In genomic region chr2:41867553-41867952, GRCh38 we compare ENCODE assay signal across 15 cellular contexts.
A peak's percentile ranks its signal among the peaks of the same experiment; 100 is the strongest.
DNase-seq lines count a peak whose midpoint lies in the region; ATAC-seq and TF ChIP-seq lines count a peak whose summit lies in the region.
"Had no signal": no experiment of that assay in that cellular context is flagged by ENCODE, and none has a peak within 500 bp of the region (broad histone marks: within the 10 kb centered on the region; RNA-seq: fewer than 3 reads in every experiment).

No MANE protein-coding gene starts in this region.

- H3K79me2 ChIP-seq in DND-41 (ENCODE audit: insufficient read depth, low read length): no peaks in the 10 kb centered on the region
- H3K79me2 ChIP-seq in KMS-11 (ENCODE audit: insufficient read depth, low read depth): no peaks in the 10 kb centered on the region
- no peaks in the 10 kb centered on the region for H3K79me2 ChIP-seq in osteoblast (ENCODE audit: insufficient read depth, low read length)

- H3K27ac ChIP-seq in DND-41 (ENCODE audit: low read length): no peak overlapping the region
- H3K27ac ChIP-seq in KMS-11: no peak overlapping the region
- H3K27ac ChIP-seq in angular gyrus (ENCODE audit: low read depth, low read length): peak overlapping the region; percentile 29
- H3K27ac ChIP-seq in osteoblast (ENCODE audit: low read depth, low read length): no peak overlapping the region
- H3K27ac ChIP-seq: epithelial cell of prostate had no signal

- H3K9ac ChIP-seq in DND-41 (ENCODE audit: low read depth, low read length): no peak overlapping the region
- no peak overlapping the region for H3K9ac ChIP-seq in KMS-11

- H3K4me1 ChIP-seq in DND-41 (ENCODE audit: insufficient read depth, low read length) (peaks cover 8% of the 10 kb centered on the region), KMS-11 (ENCODE audit: low read depth, poor library complexity, severe bottlenecking) (peaks cover 15% of the 10 kb centered on the region), osteoblast (ENCODE audit: insufficient read depth, low read length) (peaks cover 16% of the 10 kb centered on the region)

- H4K20me1 ChIP-seq in DND-41 (ENCODE audit: insufficient read depth, low read length) (peaks cover 16% of the 10 kb centered on the region), KMS-11 (ENCODE audit: insufficient read depth) (no peaks in the 10 kb centered on the region), osteoblast (ENCODE audit: insufficient read depth, low read length) (no peaks in the 10 kb centered on the region)

- no peak for TF ChIP-seq CTCF in DND-41 (IDR thresholded peaks at IDR 0.05; ENCODE audit: borderline replicate concordance, extremely low read depth, low read length, poor library complexity, severe bottlenecking)
- TF ChIP-seq CTCF in KMS-11 (conservative IDR thresholded peaks at IDR 0.05; ENCODE audit: low read depth, low read length): no peak
- TF ChIP-seq CTCF in osteoblast (IDR thresholded peaks at IDR 0.05; ENCODE audit: extremely low read depth, low read depth, low read length): no peak

- peak; percentile 33; the same call in 1 of the 3 replicates for ATAC-seq in DND-41 (ENCODE audit: insufficient read depth, low read depth)
- no peak for ATAC-seq in HG03457 (IDR thresholded peaks at IDR 0.05; ENCODE audit: unreplicated experiment)
- ATAC-seq: left cardiac atrium had no signal

- no peak for DNase-seq in DND-41
- DNase-seq in osteoblast (ENCODE audit: insufficient read length, low spot score, missing footprints): peak; percentile 42
- no peak for DNase-seq in putamen (ENCODE audit: low spot score)
- DNase-seq in NCI-H187 (lab: John Stamatoyannopoulos, UW): no peak
- DNase-seq: C1 segment of cervical spinal cord; left cardiac atrium; NCI-H1092; NCI-H2171; NK-92 treated with Interleukin-12 subunit alpha and Interleukin-12 subunit beta, amount 100 ng/mL, for 24 hours; SHP77 treated with DMSO at 0.1 percent for 48 hours; testis had no signal

- H3K4me3 ChIP-seq in DND-41 (ENCODE audit: low read depth in 1 of 2, low read length in 2 of 2) (no peak overlapping the region), KMS-11 (IDR thresholded peaks at IDR 0.05; ENCODE audit: insufficient read depth, low read depth, low read length) (no peak overlapping the region), osteoblast (ENCODE audit: insufficient read depth, low read length) (peak overlapping the region; percentile 9)
- H3K4me3 ChIP-seq: testis had no signal

- H3K4me2 ChIP-seq in DND-41 (ENCODE audit: insufficient read depth, low read length) (peak overlapping the region; percentile 39; the same call in 1 of the 2 replicates), KMS-11 (no peak overlapping the region), osteoblast (ENCODE audit: insufficient read depth, low read length) (peak overlapping the region; percentile 77)

- H3K27me3 ChIP-seq in DND-41 (ENCODE audit: insufficient read depth, low read length, poor library complexity): peaks cover 27% of the 10 kb centered on the region
- H3K27me3 ChIP-seq in KMS-11 (ENCODE audit: insufficient read depth, low read depth): peaks cover 3% of the 10 kb centered on the region; the same call in 1 of the 2 replicates
- peaks cover 3% of the 10 kb centered on the region for H3K27me3 ChIP-seq in osteoblast (ENCODE audit: insufficient read depth, low read length)
- H3K27me3 ChIP-seq: testis had no signal

- H3K36me3 ChIP-seq in DND-41 (ENCODE audit: insufficient read depth, low read length): no peaks in the 10 kb centered on the region
- no peaks in the 10 kb centered on the region for H3K36me3 ChIP-seq in KMS-11 (ENCODE audit: insufficient read depth)
- H3K36me3 ChIP-seq in osteoblast (ENCODE audit: insufficient read depth, low read length): no peaks in the 10 kb centered on the region

- H3K9me3 ChIP-seq in DND-41 (ENCODE audit: insufficient read depth, low read length, severe bottlenecking) (no peaks in the 10 kb centered on the region), osteoblast (ENCODE audit: low read depth, low read length) (no peaks in the 10 kb centered on the region)
- H3K9me3 ChIP-seq: testis had no signal

- H2AFZ ChIP-seq in DND-41 (ENCODE audit: low read depth, low read length): no peak overlapping the region
- H2AFZ ChIP-seq in KMS-11 (ENCODE audit: low read depth): peak overlapping the region; percentile 32; the same call in 1 of the 2 replicates
- peak overlapping the region; percentile 78 for H2AFZ ChIP-seq in osteoblast (ENCODE audit: low read length)
